Comparison of ENCODE assay signal across 13 cellular contexts in the genomic region with DNA sequence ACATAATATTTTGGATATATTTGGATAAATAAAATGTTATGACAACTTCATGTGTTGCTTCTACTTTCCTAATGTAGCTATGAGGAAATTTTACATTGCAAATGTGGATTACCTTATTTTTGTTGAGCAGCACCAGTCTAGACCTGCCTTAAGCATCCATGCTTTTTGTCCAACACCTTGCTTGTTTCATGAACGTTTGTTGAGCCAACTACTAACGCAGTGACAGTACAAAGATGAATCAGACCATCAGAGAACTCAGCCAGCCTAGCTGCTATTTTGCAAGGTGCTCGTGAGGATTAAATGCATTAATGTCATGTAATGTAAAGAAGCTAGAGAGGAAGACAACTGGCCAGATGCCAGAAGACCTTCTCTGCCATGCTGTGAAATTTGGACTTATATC. TPM values are rescaled to one million over a fixed set of nuclear protein-coding genes. Genes with fewer than 3 reads are reported as not detected.
DNase-seq lines count a peak whose midpoint lies in the region; ATAC-seq lines count a peak whose summit lies in the region.
"Had no signal": no experiment of that assay in that cellular context is flagged by ENCODE, and none has a peak within 500 bp of the region (broad histone marks: within the 10 kb centered on the region; RNA-seq: fewer than 3 reads in every experiment).

No MANE protein-coding gene starts in this region.

- DNase-seq in DMS 273 (lab: John Stamatoyannopoulos, UW; ENCODE audit: unreplicated experiment) (peak; percentile 29), DMS 273 treated with DMSO at 0.1 percent for 48 hours (lab: John Stamatoyannopoulos, UW) (no peak), T-helper 17 cell (no peak)
- DNase-seq in CD4-positive, alpha-beta memory T cell = no peak
- DNase-seq in stimulated activated CD4-positive, alpha-beta T cell treated with anti-CD3 and anti-CD28 coated beads, Interleukin-4, amount 100 ng/mL, for 24 hours = no peak
- DNase-seq: NCI-H1694 treated with DMSO at 0.1 percent for 48 hours, NCI-H524 treated with DMSO at 0.1 percent for 48 hours, T1000 had no signal

- H3K36me3 Mint-ChIP-seq in CD4-positive, alpha-beta memory T cell = no peaks in the 10 kb centered on the region
- H3K36me3 Mint-ChIP-seq in T-helper 17 cell (ENCODE audit: low read depth) = peaks cover 2% of the 10 kb centered on the region

- POLR2A ChIA-PET in CD4-positive, alpha-beta memory T cell (lab: Charles Lee; ENCODE audit: partially characterized antibody) = interaction anchor here (0.7 kb wide), 1 partner anchor 209 kb away, joined by 3 read pairs; no protein-coding TSS in a partner anchor

- H3K4me3 ChIP-seq in CD4-positive, alpha-beta memory T cell (ENCODE audit: low read length in 2 of 2) = no peak overlapping the region

- H3K9me3 Mint-ChIP-seq in CD4-positive, alpha-beta memory T cell = peaks cover 0 to 2% (median 0%) of the 10 kb centered on the region in 8 donors

- H3K27me3 Mint-ChIP-seq in CD4-positive, alpha-beta memory T cell = no peaks in the 10 kb centered on the region
- H3K27me3 Mint-ChIP-seq in T-helper 17 cell = no peaks in the 10 kb centered on the region

- H3K9me3 ChIP-seq in CD4-positive, alpha-beta memory T cell (ENCODE audit: control insufficient read depth in 1 of 2, low read length in 2 of 2) = no peaks in the 10 kb centered on the region
- no peaks in the 10 kb centered on the region for H3K9me3 ChIP-seq in T-helper 17 cell (ENCODE audit: control insufficient read depth, low read length, poor library complexity, severe bottlenecking)

- ATAC-seq in T-helper 17 cell (no peak), esophagus mucosa (peak; percentile 53), HG02763 (IDR thresholded peaks at IDR 0.05; ENCODE audit: unreplicated experiment) (no peak), GM21723 (IDR thresholded peaks at IDR 0.05; ENCODE audit: unreplicated experiment) (no peak)

- no peaks in the 10 kb centered on the region for H3K36me3 ChIP-seq in CD4-positive, alpha-beta memory T cell (ENCODE audit: insufficient read depth, low read length)

- peak overlapping the region in 6 of 8 donors; percentile 9 to 71 (median 49) for H3K4me3 Mint-ChIP-seq in CD4-positive, alpha-beta memory T cell
- peak overlapping the region; percentile 78 for H3K4me3 Mint-ChIP-seq in T-helper 17 cell

- CTCF ChIA-PET in CD4-positive, alpha-beta memory T cell (lab: Charles Lee; ENCODE audit: partially characterized antibody) = interaction anchor here (1.2 to 1.5 kb wide), 4 partner anchors 14 to 151 kb away, joined by 3 to 9 read pairs (median 4); no protein-coding TSS in a partner anchor

- no peaks in the 10 kb centered on the region for H3K27me3 ChIP-seq in CD4-positive, alpha-beta memory T cell (ENCODE audit: insufficient read depth, low read length)

- no peak overlapping the region for H3K27ac ChIP-seq in CD4-positive, alpha-beta memory T cell (ENCODE audit: low read depth, low read length)
- H3K27ac ChIP-seq: HL-60, KMS-11 had no signal

- H3K4me1 ChIP-seq in CD4-positive, alpha-beta memory T cell (ENCODE audit: insufficient read depth, low read length) = peaks cover 30% of the 10 kb centered on the region

- intact Hi-C loops in CD4-positive, alpha-beta memory T cell (cut with micrococcal nuclease) = loop anchor here (5.0 kb wide), 2 partner anchors 150 to 305 kb away; a partner anchor contains a TSS

- H3K4me1 Mint-ChIP-seq in CD4-positive, alpha-beta memory T cell = peaks cover 18 to 44% (median 26%) of the 10 kb centered on the region in 4 donors
- peaks cover 29% of the 10 kb centered on the region for H3K4me1 Mint-ChIP-seq in T-helper 17 cell

- H3K27ac Mint-ChIP-seq in CD4-positive, alpha-beta memory T cell = no peak overlapping the region
- H3K27ac Mint-ChIP-seq in T-helper 17 cell = no peak overlapping the region

RNA-seq across cellular contexts. Expression of a gene that starts 1.1 kb away (rescaled TPM):
- total RNA-seq in CD4-positive, alpha-beta memory T cell = 1 to 10 TPM; 3.8 to 4.6 TPM
- polyA plus RNA-seq in CD4-positive, alpha-beta memory T cell = under 1 TPM in 1 of 2 donors, not detected in 1; 0.37 TPM
- total RNA-seq in T-helper 17 cell (1 to 10 TPM; 2.2 to 6.9 TPM), esophagus mucosa (6.3 TPM)

RNA-seq across cellular contexts. Expression of a gene that starts 55.7 kb away (rescaled TPM):
- under 1 TPM; 0.06 to 0.11 TPM for total RNA-seq in CD4-positive, alpha-beta memory T cell
- under 1 TPM in 1 of 2 donors, not detected in 1; 0.02 TPM for polyA plus RNA-seq in CD4-positive, alpha-beta memory T cell
- total RNA-seq in T-helper 17 cell (under 1 TPM in 1 of 2 donors, not detected in 1; 0.21 TPM), esophagus mucosa (0.20 TPM)
